18 cellular contexts compared by ENCODE assay signal in the genomic region with DNA sequence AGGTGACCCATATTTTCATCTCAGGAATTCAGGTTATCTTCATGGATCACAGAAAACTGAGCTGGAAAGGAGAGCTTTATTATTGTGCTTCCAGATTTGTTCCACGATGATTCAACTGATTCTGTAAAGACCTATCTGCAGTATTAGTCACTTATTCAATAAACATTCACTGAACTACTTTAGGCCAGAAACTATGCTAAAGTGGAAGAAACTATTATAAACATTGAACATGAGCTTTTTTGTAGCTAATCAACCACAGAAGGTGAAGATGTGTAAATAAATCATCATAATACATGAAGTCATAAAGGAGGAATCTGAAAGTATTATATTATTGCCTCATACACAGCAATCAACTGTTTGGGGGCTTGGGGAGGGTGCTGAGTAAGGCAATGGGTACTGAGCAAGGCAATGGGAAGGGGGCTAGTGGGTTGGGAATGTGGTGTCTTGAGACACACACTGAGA. TPM values are rescaled to one million over a fixed set of nuclear protein-coding genes. Genes with fewer than 3 reads are reported as not detected.
DNase-seq lines count a peak whose midpoint lies in the region; ATAC-seq and TF ChIP-seq lines count a peak whose summit lies in the region.
"Had no signal": no experiment of that assay in that cellular context is flagged by ENCODE, and none has a peak within 500 bp of the region (broad histone marks: within the 10 kb centered on the region; RNA-seq: fewer than 3 reads in every experiment).

No MANE protein-coding gene starts in this region.

- H3K36me3 ChIP-seq in adipocyte (ENCODE audit: control insufficient read depth, insufficient read depth, low read length, severe bottlenecking), result no peaks in the 10 kb centered on the region
- no peaks in the 10 kb centered on the region for H3K36me3 ChIP-seq in prostate gland
- H3K36me3 ChIP-seq in heart right ventricle, result no peaks in the 10 kb centered on the region
- H3K36me3 ChIP-seq: BLaER1, spleen had no signal

- in situ Hi-C loops in GM13977 (cut with MboI; ENCODE audit: low pct_unique_long_range_greater_than_20kb, low sequenced_read_pairs, unreplicated experiment), result no loop called here

- TF ChIP-seq CTCF in AG04450 (IDR thresholded peaks at IDR 0.05; ENCODE audit: low read depth, low read length) (no peak), foreskin fibroblast (IDR thresholded peaks at IDR 0.05; ENCODE audit: low read depth, low read length) (no peak), prostate gland (IDR thresholded peaks at IDR 0.05) (no peak), heart right ventricle (IDR thresholded peaks at IDR 0.05) (no peak), GM13977 (IDR thresholded peaks at IDR 0.05; ENCODE audit: extremely low read depth, insufficient read depth, missing control alignments) (no peak)

- DNase-seq in AG04450 (ENCODE audit: low read depth, low spot score) (peak; percentile 69), GM04503 (ENCODE audit: low read depth) (peak; percentile 70), adipocyte (ENCODE audit: low read depth) (peak; percentile 73), foreskin fibroblast (peak; percentile 55 to 77), prostate gland (ENCODE audit: low spot score) (no peak), heart right ventricle (no peak), GM13977 (ENCODE audit: low spot score) (no peak)
- DNase-seq: activated effector memory CD4-positive, alpha-beta T cell treated with Interleukin-2 at 50 U/mL for 16 hours; DND-41; effector memory CD4-positive, alpha-beta T cell; mucosa of descending colon; NCI-H1092; NCI-H2171; NK-92 treated with Interleukin-12 subunit alpha and Interleukin-12 subunit beta, amount 100 ng/mL, for 24 hours; spleen had no signal

- CTCF ChIA-PET in AG04450 (lab: Charles Lee), result interaction anchor here (0.8 to 2.3 kb wide), 3 partner anchors 17 to 206 kb away, joined by 3 to 13 read pairs (median 4); no protein-coding TSS in a partner anchor

- POLR2A ChIA-PET in AG04450 (lab: Yijun Ruan, JAX), result interaction anchor here (0.7 to 1.3 kb wide), 6 partner anchors 9 to 1438 kb away, joined by 3 to 7 read pairs (median 5); a partner anchor contains a TSS

- intact Hi-C loops in prostate gland (cut with DNase I), result no loop called here
- intact Hi-C loops in heart right ventricle (cut with DNase I), result no loop called here

- H3K9me3 ChIP-seq in AG04450 (ENCODE audit: control insufficient read depth, insufficient read depth, low read length), result no peaks in the 10 kb centered on the region
- H3K9me3 ChIP-seq in adipocyte (ENCODE audit: control insufficient read depth, low read length), result no peaks in the 10 kb centered on the region
- no peaks in the 10 kb centered on the region for H3K9me3 ChIP-seq in prostate gland
- no peaks in the 10 kb centered on the region for H3K9me3 ChIP-seq in heart right ventricle
- H3K9me3 ChIP-seq: BLaER1, mucosa of descending colon, spleen had no signal

- no peak for TF ChIP-seq POLR2A in prostate gland (IDR thresholded peaks at IDR 0.05)

- ATAC-seq in HG02623 (IDR thresholded peaks at IDR 0.05; ENCODE audit: unreplicated experiment) (no peak), heart right ventricle (no peak)
- ATAC-seq: mucosa of descending colon had no signal

- H3K27me3 ChIP-seq in AG04450 (ENCODE audit: control insufficient read depth, insufficient read depth, low read length), result no peaks in the 10 kb centered on the region
- H3K27me3 ChIP-seq in adipocyte (replicated peaks; ENCODE audit: control insufficient read depth, insufficient read depth, low read length), result no peaks in the 10 kb centered on the region
- H3K27me3 ChIP-seq in prostate gland (replicated peaks; ENCODE audit: insufficient read depth), result no peaks in the 10 kb centered on the region
- peaks cover 0 to 7% (median 0%) of the 10 kb centered on the region in 7 donors for H3K27me3 ChIP-seq in heart right ventricle
- H3K27me3 ChIP-seq: BLaER1 had no signal

- no peak overlapping the region for H3K4me3 ChIP-seq in AG04450 (ENCODE audit: low read depth, low read length)
- no peak overlapping the region for H3K4me3 ChIP-seq in adipocyte (ENCODE audit: low read length)
- H3K4me3 ChIP-seq in foreskin fibroblast (ENCODE audit: low read depth in 1 of 2, low read length in 2 of 2), result no peak overlapping the region
- no peak overlapping the region for H3K4me3 ChIP-seq in prostate gland
- no peak overlapping the region for H3K4me3 ChIP-seq in heart right ventricle
- H3K4me3 ChIP-seq: BLaER1, mucosa of descending colon, SK-N-MC, spleen had no signal

- H3K27ac ChIP-seq in AG04450 (ENCODE audit: low read depth, low read length), result peak overlapping the region; percentile 63
- H3K27ac ChIP-seq in prostate gland, result no peak overlapping the region
- H3K27ac ChIP-seq in heart right ventricle, result no peak overlapping the region
- H3K27ac ChIP-seq: BLaER1, SK-N-MC, spleen had no signal

- WGBS in prostate gland, result 57% methylated on average over 1 of the region's 1 CpG
- WGBS in heart right ventricle, 2 donors, result 84 to 95% methylated on average over 1 of the region's 1 CpG

- H3K4me1 ChIP-seq in adipocyte (ENCODE audit: control insufficient read depth, insufficient read depth, low read length), result peaks cover 25% of the 10 kb centered on the region
- no peaks in the 10 kb centered on the region for H3K4me1 ChIP-seq in prostate gland (replicated peaks)
- H3K4me1 ChIP-seq in heart right ventricle, result no peaks in the 10 kb centered on the region
- H3K4me1 ChIP-seq: BLaER1 had no signal

- H3K9ac ChIP-seq in adipocyte (ENCODE audit: low read length), result no peak overlapping the region
- H3K9ac ChIP-seq: BLaER1 had no signal

RNA-seq across cellular contexts. Expression of a gene that starts 30.6 kb away (rescaled TPM):
- polyA plus RNA-seq in AG04450 (2011; rRNA removed) (2.9 and 4.3 TPM in 2 replicates), heart right ventricle (under 1 TPM in 1 of 2 donors, not detected in 1; 0.06 TPM)
- 4.5 and 4.6 TPM in 2 replicates for polyA minus RNA-seq in AG04450 (2011; rRNA and poly(A)+ RNA removed)
- total RNA-seq in prostate gland (1 to 10 TPM in 1 of 2 donors, under 1 TPM in 1; 0.36 to 3.1 TPM), heart right ventricle (1 to 10 TPM in 1 of 10 donors, under 1 TPM in 6, not detected in 3; 0.13 to 1.4 (median 0.41) TPM)

Comparison
In these comparisons a context has a peak if more than half of its experiments do, and no peak if none do; other contexts are left out.
1. DNase-seq: peak in AG04450 (single experiment), GM04503 (single experiment), adipocyte (single experiment) and foreskin fibroblast (2 of 2); none in prostate gland (single experiment), heart right ventricle (0 of 2) and GM13977 (single experiment).